36 cellular contexts compared by ENCODE assay signal in the genomic region with DNA sequence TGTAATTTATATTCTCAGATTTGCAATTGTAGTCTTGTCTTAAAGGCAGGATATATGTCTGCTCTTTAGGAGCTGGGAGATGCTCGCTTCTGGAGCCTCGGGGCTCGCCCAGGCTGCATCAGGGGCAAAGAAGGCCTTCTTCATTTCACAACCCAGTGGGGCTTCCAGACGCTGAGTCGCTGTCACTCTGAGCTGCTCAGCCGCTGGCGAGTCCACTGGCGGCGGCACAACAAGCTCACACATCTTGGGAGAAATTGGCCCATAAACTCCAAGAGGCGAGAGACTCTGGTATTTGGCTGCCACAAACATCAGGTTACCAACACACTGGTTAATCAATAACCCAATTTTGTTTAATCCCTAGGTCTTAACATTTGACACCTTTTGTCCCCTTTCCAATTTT.
"Had no signal": no experiment of that assay in that cellular context is flagged by ENCODE, and none has a peak within 500 bp of the region (broad histone marks: within the 10 kb centered on the region; RNA-seq: fewer than 3 reads in every experiment).

No MANE protein-coding gene starts in this region.

- H3K9me3 Mint-ChIP-seq: activated naive CD4-positive, alpha-beta T cell treated with anti-CD3 and anti-CD28 coated beads for 36 hours; activated naive CD8-positive, alpha-beta T cell treated with anti-CD3 and anti-CD28 coated beads for 36 hours; immature natural killer cell; nephron; stimulated activated memory B cell treated with anti-CD40 and anti-IgM and Interleukin-4, amounts not matched to agents 10 μg/mL and 1 μg/mL and 100 μg/mL, for 72 hours; stimulated activated naive CD8-positive, alpha-beta T cell treated with anti-CD3 and anti-CD28 coated beads, Interleukin-15, amount 100 ng/mL, for 72 hours; T-helper 1 cell treated with Interleukin-12 subunit alpha and Interleukin-12 subunit beta and Interleukin-4 antibody, amounts not matched to agents 30 μg/mL and 1 μg/mL, for 36 hours; type B pancreatic cell had no signal

- H3K36me3 ChIP-seq: adrenal gland, gastrocnemius medialis, left lung, lower lobe of right lung, ovary, sigmoid colon, vagina had no signal

- H3K27me3 ChIP-seq: body of pancreas, gastrocnemius medialis, ovary, vagina had no signal

- DNase-seq: activated CD4-positive, alpha-beta T cell treated with anti-CD3 and anti-CD28 coated beads for 48 hours; activated CD4-positive, alpha-beta T cell treated with anti-CD3 and anti-CD28 coated beads, Interleukin-2, amount 50 U/mL, for 48 hours; activated CD8-positive, alpha-beta memory T cell treated with anti-CD3 and anti-CD28 coated beads for 24 hours; activated effector memory CD4-positive, alpha-beta T cell treated with anti-CD3 and anti-CD28 coated beads, Interleukin-2, amount 50 U/mL, for 16 hours; activated naive CD4-positive, alpha-beta T cell treated with anti-CD3 and anti-CD28 coated beads for 36 hours; activated naive CD8-positive, alpha-beta T cell treated with anti-CD3 and anti-CD28 coated beads for 36 hours; adrenal gland; aorta; body of pancreas; dermis blood vessel endothelial cell; effector CD8-positive, alpha-beta T cell; erythroblast; gastrocnemius medialis; glutamatergic neuron; immature natural killer cell; left lung; lower lobe of right lung; mesenchymal stem cell; mucosa of descending colon; ovary; sigmoid colon; small intestine; stimulated activated CD4-positive, alpha-beta T cell treated with anti-CD3 and anti-CD28 coated beads, Interleukin-4, amount 100 ng/mL, for 4 hours; stimulated activated CD8-positive, alpha-beta memory T cell treated with anti-CD3 and anti-CD28 coated beads, Interleukin-4, amount 100 ng/mL, for 48 hours; stimulated activated naive CD8-positive, alpha-beta T cell treated with anti-CD3 and anti-CD28 coated beads, Interleukin-15, amount 100 ng/mL, for 72 hours; substantia nigra; T-helper 9 cell had no signal

- H3K4me2 ChIP-seq: hepatocyte had no signal

- H3K4me3 ChIP-seq: adrenal gland, body of pancreas, gastrocnemius medialis, hepatocyte, left lung, lower lobe of right lung, mucosa of descending colon, ovary, sigmoid colon, vagina had no signal

- H3K4me1 ChIP-seq: adrenal gland, body of pancreas, gastrocnemius medialis, left lung, lower lobe of right lung, sigmoid colon, vagina had no signal

- H3K79me2 ChIP-seq: hepatocyte had no signal

- H3K4me3 Mint-ChIP-seq: activated naive CD4-positive, alpha-beta T cell treated with anti-CD3 and anti-CD28 coated beads for 36 hours; activated naive CD8-positive, alpha-beta T cell treated with anti-CD3 and anti-CD28 coated beads for 36 hours; immature natural killer cell; nephron; stimulated activated memory B cell treated with anti-CD40 and anti-IgM and Interleukin-4, amounts not matched to agents 10 μg/mL and 1 μg/mL and 100 μg/mL, for 72 hours; stimulated activated naive CD8-positive, alpha-beta T cell treated with anti-CD3 and anti-CD28 coated beads, Interleukin-15, amount 100 ng/mL, for 72 hours; T-helper 1 cell treated with Interleukin-12 subunit alpha and Interleukin-12 subunit beta and Interleukin-4 antibody, amounts not matched to agents 30 μg/mL and 1 μg/mL, for 36 hours; type B pancreatic cell had no signal

- H3K36me3 Mint-ChIP-seq: activated naive CD8-positive, alpha-beta T cell treated with anti-CD3 and anti-CD28 coated beads for 36 hours; immature natural killer cell; stimulated activated memory B cell treated with anti-CD40 and anti-IgM and Interleukin-4, amounts not matched to agents 10 μg/mL and 1 μg/mL and 100 μg/mL, for 72 hours; type B pancreatic cell had no signal

- ATAC-seq: activated CD4-positive, CD25-positive, alpha-beta regulatory T cell treated with anti-CD3 and anti-CD28 coated beads, Interleukin-2, amount 50 U/mL, for 24 hours; body of pancreas; gastrocnemius medialis; left lung; lower lobe of right lung; mucosa of descending colon; stimulated activated memory B cell treated with anti-CD40 and anti-IgM and Interleukin-4, amounts not matched to agents 10 μg/mL and 1 μg/mL and 100 μg/mL, for 72 hours; stimulated activated naive CD8-positive, alpha-beta T cell treated with anti-CD3 and anti-CD28 coated beads, Interleukin-15, amount 100 ng/mL, for 72 hours had no signal

- H3K9me3 ChIP-seq: adrenal gland, body of pancreas, gastrocnemius medialis, left lung, lower lobe of right lung, mucosa of descending colon, ovary, sigmoid colon, vagina had no signal

- H3K27ac Mint-ChIP-seq: activated naive CD4-positive, alpha-beta T cell treated with anti-CD3 and anti-CD28 coated beads for 36 hours; activated naive CD8-positive, alpha-beta T cell treated with anti-CD3 and anti-CD28 coated beads for 36 hours; immature natural killer cell; nephron; progenitor cell of endocrine pancreas; stimulated activated memory B cell treated with anti-CD40 and anti-IgM and Interleukin-4, amounts not matched to agents 10 μg/mL and 1 μg/mL and 100 μg/mL, for 72 hours; stimulated activated naive CD8-positive, alpha-beta T cell treated with anti-CD3 and anti-CD28 coated beads, Interleukin-15, amount 100 ng/mL, for 72 hours; T-helper 1 cell treated with Interleukin-12 subunit alpha and Interleukin-12 subunit beta and Interleukin-4 antibody, amounts not matched to agents 30 μg/mL and 1 μg/mL, for 36 hours; type B pancreatic cell had no signal

- H3K27ac ChIP-seq: adrenal gland, body of pancreas, gastrocnemius medialis, hepatocyte, left lung, lower lobe of right lung, ovary, sigmoid colon, vagina, VCaP had no signal

- H3K4me1 Mint-ChIP-seq: activated naive CD8-positive, alpha-beta T cell treated with anti-CD3 and anti-CD28 coated beads for 36 hours; immature natural killer cell; nephron; stimulated activated memory B cell treated with anti-CD40 and anti-IgM and Interleukin-4, amounts not matched to agents 10 μg/mL and 1 μg/mL and 100 μg/mL, for 72 hours; stimulated activated naive CD8-positive, alpha-beta T cell treated with anti-CD3 and anti-CD28 coated beads, Interleukin-15, amount 100 ng/mL, for 72 hours had no signal

- H2AFZ ChIP-seq: hepatocyte had no signal
